ENCODE assay signal across 21 cellular contexts in genomic region chr18:27967938-27968803, GRCh38.
DNase-seq lines count a peak whose midpoint lies in the region; ATAC-seq and TF ChIP-seq lines count a peak whose summit lies in the region.
"Had no signal": no experiment of that assay in that cellular context is flagged by ENCODE, and none has a peak within 500 bp of the region (broad histone marks: within the 10 kb centered on the region; RNA-seq: fewer than 3 reads in every experiment).

No MANE protein-coding gene starts in this region.

- H3K27ac ChIP-seq in mesodermal cell (ENCODE audit: low read depth, low read length, severe bottlenecking) (peak overlapping the region; percentile 61), spleen (no peak overlapping the region)
- H3K27ac ChIP-seq: breast epithelium, esophagus muscularis mucosa, upper lobe of left lung had no signal

- H3K4me3 ChIP-seq in fibroblast of pulmonary artery (replicated peaks; ENCODE audit: low read depth, low read length) (no peak overlapping the region), mesodermal cell (ENCODE audit: extremely low read depth, insufficient read depth, low read length, poor library complexity, severe bottlenecking) (no peak overlapping the region), spleen (no peak overlapping the region)
- H3K4me3 ChIP-seq: breast epithelium, esophagus muscularis mucosa, upper lobe of left lung had no signal

- DNase-seq in Caki2 (ENCODE audit: low read depth) (peak; percentile 95), NCI-H226 (peak; percentile 82), fibroblast of pulmonary artery (ENCODE audit: low read depth) (peak; percentile 18), AG08395 (ENCODE audit: low spot score) (no peak), posterior cingulate gyrus (no peak), spleen (no peak)
- DNase-seq: activated B cell treated with CpG ODN at 0.5 μM for 24 hours; activated naive CD8-positive, alpha-beta T cell treated with anti-CD3 and anti-CD28 coated beads for 36 hours; activated T-cell treated with anti-CD3 and anti-CD28 coated beads, Interleukin-2, amount 50 U/mL, for 72 hours; Kasumi-1; NCI-H1105; NCI-H69; stimulated activated CD4-positive, alpha-beta T cell treated with anti-CD3 and anti-CD28 coated beads, Interleukin-1b, Interleukin-23, amount 100 ng/mL, for 48 hours; stimulated activated naive CD8-positive, alpha-beta T cell treated with anti-CD3 and anti-CD28 coated beads, Interleukin-15, amount 100 ng/mL, for 72 hours; upper lobe of left lung had no signal

- H3K9me3 ChIP-seq in mesodermal cell (ENCODE audit: control insufficient read depth, low read length) (no peaks in the 10 kb centered on the region), spleen (peaks cover 0 to 4% (median 0%) of the 10 kb centered on the region in 8 donors)
- H3K9me3 ChIP-seq: breast epithelium, esophagus muscularis mucosa, upper lobe of left lung had no signal

- no peak for TF ChIP-seq CTCF in fibroblast of pulmonary artery (IDR thresholded peaks at IDR 0.05; ENCODE audit: low read length, missing control alignments)
- TF ChIP-seq CTCF in spleen (IDR thresholded peaks at IDR 0.05 in 8 of 11, conservative IDR thresholded peaks at IDR 0.05 in 3 of 11) = no peak

- no peaks in the 10 kb centered on the region for H3K27me3 ChIP-seq in spleen (replicated peaks in 1 of 7)
- H3K27me3 ChIP-seq: breast epithelium, esophagus muscularis mucosa, upper lobe of left lung had no signal

- H3K36me3 ChIP-seq in mesodermal cell (ENCODE audit: control insufficient read depth, insufficient read depth, low read length) = peaks cover 75% of the 10 kb centered on the region
- no peaks in the 10 kb centered on the region for H3K36me3 ChIP-seq in spleen
- H3K36me3 ChIP-seq: breast epithelium, esophagus muscularis mucosa, upper lobe of left lung had no signal

- peaks cover 19% of the 10 kb centered on the region for H3K4me1 ChIP-seq in mesodermal cell (ENCODE audit: control insufficient read depth, insufficient read depth, low read length, poor library complexity, severe bottlenecking)
- no peaks in the 10 kb centered on the region for H3K4me1 ChIP-seq in spleen
- H3K4me1 ChIP-seq: breast epithelium, upper lobe of left lung had no signal

- no peak for ATAC-seq in HG03521 (IDR thresholded peaks at IDR 0.05; ENCODE audit: unreplicated experiment)
- ATAC-seq: activated T-cell treated with anti-CD3 and anti-CD28 coated beads, Interleukin-2, amount 50 U/mL, for 72 hours; HCT116; sciatic nerve; stimulated activated naive CD8-positive, alpha-beta T cell treated with anti-CD3 and anti-CD28 coated beads, Interleukin-15, amount 100 ng/mL, for 72 hours had no signal

- intact Hi-C loops in posterior cingulate gyrus (cut with DNase I) (no loop called here), spleen (cut with DNase I; ENCODE audit: low total_unique reads) (no loop called here)

- TF ChIP-seq POLR2A in spleen (IDR thresholded peaks at IDR 0.05) = no peak

- in situ Hi-C loops in Caki2 (cut with HindIII; ENCODE audit: low pct_unique_long_range_greater_than_20kb, low sequenced_read_pairs) = no loop called here

- WGBS in mesodermal cell (ENCODE audit: insufficient coverage in 2 of 2), 2 experiments = 90 to 100% methylated on average over 2 to 3 of the region's 4 CpGs
- WGBS in spleen, 5 donors = 56 to 77% (median 64%) methylated on average over 4 of the region's 4 CpGs

Comparison
In these comparisons a context has a peak if more than half of its experiments do, and no peak if none do; other contexts are left out.
1. DNase-seq: peak in Caki2 (single experiment), NCI-H226 (single experiment) and fibroblast of pulmonary artery (single experiment); none in AG08395 (single experiment), posterior cingulate gyrus (0 of 10) and spleen (single experiment).